1 cellular context compared by ENCODE assay signal in genomic region chr1:153945795-153946621, GRCh38.
TF ChIP-seq lines count a peak whose summit lies in the region.

No MANE protein-coding gene starts in this region.

TF ChIP-seq in GM12878, 131 proteins besides CTCF, POLR2A, EP300 and RAD21 (continued from another document and continues in another):
- TF ChIP-seq PRDM15 (CRISPR knock-in tag; IDR thresholded peaks at IDR 0.05), result no peak
- peak; percentile 95 for TF ChIP-seq DPF2 (IDR thresholded peaks at IDR 0.05)
- 0 out of 2 replicates have a peak, but pooled peaks have one; percentile 33 for TF ChIP-seq ZSCAN29 (IDR thresholded peaks at IDR 0.05)
- peak; percentile 44; the same call in 1 of the 2 replicates for TF ChIP-seq MTA2 (IDR thresholded peaks at IDR 0.05; ENCODE audit: low read depth)
- no peak; the same call in 1 of the 2 replicates for TF ChIP-seq CREM (IDR thresholded peaks at IDR 0.05; ENCODE audit: low read depth)
- TF ChIP-seq RELB (IDR thresholded peaks at IDR 0.05; ENCODE audit: low read depth), result peak; percentile 69
- TF ChIP-seq JUNB (IDR thresholded peaks at IDR 0.05), result no peak
- peak in 1 of 2 experiments; percentile 93; a peak in 2 of 4 replicates for TF ChIP-seq ETV6 (conservative IDR thresholded peaks at IDR 0.05 in 1 of 2, IDR thresholded peaks at IDR 0.05 in 1 of 2; ENCODE audit: borderline replicate concordance in 1 of 2, low read depth in 1 of 2)
- TF ChIP-seq E4F1 (IDR thresholded peaks at IDR 0.05; ENCODE audit: borderline replicate concordance, partially characterized antibody), result no peak
- TF ChIP-seq POLR2AphosphoS2 (IDR thresholded peaks at IDR 0.05; ENCODE audit: low read depth, low read length), result peak; percentile 30; the same call in 1 of the 2 replicates
- peak; percentile 47; the same call in 1 of the 2 replicates for TF ChIP-seq SMAD5 (IDR thresholded peaks at IDR 0.05; ENCODE audit: low read depth)
- TF ChIP-seq IRF4 (IDR thresholded peaks at IDR 0.05; ENCODE audit: low read depth, low read length), result peak; percentile 88
- peak; percentile 58 for TF ChIP-seq NR2C1 (IDR thresholded peaks at IDR 0.05)
- no peak for TF ChIP-seq BRCA1 (IDR thresholded peaks at IDR 0.05; ENCODE audit: low read depth, low read length)
- TF ChIP-seq TARDBP (IDR thresholded peaks at IDR 0.05; ENCODE audit: borderline replicate concordance), result no peak
- peak; percentile 67 for TF ChIP-seq ELK1 (IDR thresholded peaks at IDR 0.05; ENCODE audit: low read depth, low read length)
- TF ChIP-seq JUND (IDR thresholded peaks at IDR 0.05; ENCODE audit: low read depth, low read length), result no peak
- no peak for TF ChIP-seq ZNF274 (IDR thresholded peaks at IDR 0.05; ENCODE audit: insufficient read depth, insufficient read length)
- no peak for TF ChIP-seq HDAC6 (IDR thresholded peaks at IDR 0.05; ENCODE audit: unreplicated experiment)
- no peak for TF ChIP-seq KDM1A (IDR thresholded peaks at IDR 0.05; ENCODE audit: borderline replicate concordance)
- peak; percentile 74; the same call in 1 of the 2 replicates for TF ChIP-seq CREB1 (IDR thresholded peaks at IDR 0.05; ENCODE audit: low read depth)
- peak; percentile 81; the same call in 1 of the 2 replicates for TF ChIP-seq HDGF (IDR thresholded peaks at IDR 0.05)
- TF ChIP-seq ZBTB40 (IDR thresholded peaks at IDR 0.05; ENCODE audit: borderline replicate concordance), result peak; percentile 28; the same call in 1 of the 2 replicates
- TF ChIP-seq CBFB (IDR thresholded peaks at IDR 0.05; ENCODE audit: low read depth), result 0 out of 2 replicates have a peak, but pooled peaks have one; percentile 7
- TF ChIP-seq TAF1 (IDR thresholded peaks at IDR 0.05; ENCODE audit: borderline replicate concordance, low read depth, low read length), result peak; percentile 29; the same call in 1 of the 2 replicates
- no peak for TF ChIP-seq SMAD1 (IDR thresholded peaks at IDR 0.05; ENCODE audit: low read depth, partially characterized antibody)
- TF ChIP-seq TCF7 (IDR thresholded peaks at IDR 0.05; ENCODE audit: borderline replicate concordance), result no peak
- TF ChIP-seq ZNF24 (IDR thresholded peaks at IDR 0.05), result no peak
- TF ChIP-seq NFXL1 (IDR thresholded peaks at IDR 0.05; ENCODE audit: borderline replicate concordance), result 0 out of 2 replicates have a peak, but pooled peaks have one; percentile 40
- TF ChIP-seq EED (IDR thresholded peaks at IDR 0.05; ENCODE audit: low read depth), result peak; percentile 73; the same call in 1 of the 2 replicates
- peak; percentile 85 for TF ChIP-seq GATAD2B (conservative IDR thresholded peaks at IDR 0.05; ENCODE audit: low read depth)
- peak; percentile 26; the same call in 1 of the 2 replicates for TF ChIP-seq ZBTB11 (CRISPR knock-in tag; IDR thresholded peaks at IDR 0.05)
- TF ChIP-seq FOXK2 (IDR thresholded peaks at IDR 0.05), result no peak
- peak; percentile 98 for TF ChIP-seq TCF3 (IDR thresholded peaks at IDR 0.05; ENCODE audit: borderline replicate concordance, insufficient read depth, low read depth, low read length)
- TF ChIP-seq BHLHE40 (IDR thresholded peaks at IDR 0.05; ENCODE audit: borderline replicate concordance in 1 of 2, low read depth in 2 of 2, low read length in 1 of 2), result peak; percentile 92 to 97
- TF ChIP-seq MEF2A (IDR thresholded peaks at IDR 0.05; ENCODE audit: insufficient read depth, low read depth, low read length), result peak; percentile 76; the same call in 1 of the 2 replicates
- TF ChIP-seq ATF2 (IDR thresholded peaks at IDR 0.05; ENCODE audit: low read length), result no peak
- TF ChIP-seq ATF3 (IDR thresholded peaks at IDR 0.05; ENCODE audit: borderline replicate concordance, extremely low read depth, low read depth, low read length), result no peak
- TF ChIP-seq NKRF (conservative IDR thresholded peaks at IDR 0.05), result peak; percentile 92
- TF ChIP-seq LARP7 (IDR thresholded peaks at IDR 0.05), result peak; percentile 94
